In the genomic region with DNA sequence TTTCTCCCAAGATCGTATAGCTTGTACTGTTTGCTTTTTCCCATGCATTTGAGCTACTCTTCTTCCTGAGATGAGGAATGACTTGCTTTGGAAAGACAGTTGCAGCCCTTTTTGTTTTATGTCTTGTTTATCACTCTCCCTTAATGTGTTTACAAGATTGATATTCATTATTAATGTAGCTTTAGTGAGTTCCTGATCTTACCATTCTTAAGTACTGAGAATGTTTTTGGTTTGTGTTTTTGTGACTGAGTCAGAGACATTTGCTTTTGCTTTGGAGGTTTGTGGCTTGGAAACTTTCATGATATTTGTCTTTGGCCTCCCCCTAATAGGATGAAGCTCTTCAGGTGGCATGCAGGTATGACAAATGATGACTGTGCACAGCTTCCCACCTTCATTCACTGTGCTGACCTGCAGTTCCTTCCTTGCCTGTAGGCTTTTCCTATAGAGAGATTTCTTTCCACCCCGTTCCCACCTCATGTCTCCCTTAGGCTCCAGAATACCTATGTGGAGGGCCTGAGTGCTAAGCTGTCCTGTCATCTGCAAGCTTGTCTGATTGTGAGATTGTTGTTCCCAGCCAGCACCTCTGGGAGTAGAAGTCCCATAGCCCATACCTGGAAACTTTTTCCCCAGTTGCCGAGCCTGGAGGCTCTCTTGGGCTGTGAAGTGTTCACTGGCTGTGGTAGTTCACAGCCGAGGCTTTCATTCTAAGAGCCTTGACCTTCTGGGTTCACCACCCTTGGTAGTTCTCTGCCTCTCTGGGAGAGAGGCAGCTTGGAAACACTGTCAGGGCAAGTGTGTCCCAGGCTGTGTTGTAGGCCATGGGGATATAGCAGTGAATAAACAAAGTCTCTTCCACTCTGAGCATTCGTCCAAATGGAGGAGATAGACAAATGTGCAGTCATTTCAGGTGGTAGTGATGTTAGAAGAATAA, we compare ENCODE assay signal across 1 cellular context.
TF ChIP-seq lines count a peak whose summit lies in the region.

No MANE protein-coding gene starts in this region.

TF ChIP-seq in A549, 52 proteins besides CTCF, POLR2A, EP300 and RAD21 (continued from another document):
- TF ChIP-seq, protein P1, sequence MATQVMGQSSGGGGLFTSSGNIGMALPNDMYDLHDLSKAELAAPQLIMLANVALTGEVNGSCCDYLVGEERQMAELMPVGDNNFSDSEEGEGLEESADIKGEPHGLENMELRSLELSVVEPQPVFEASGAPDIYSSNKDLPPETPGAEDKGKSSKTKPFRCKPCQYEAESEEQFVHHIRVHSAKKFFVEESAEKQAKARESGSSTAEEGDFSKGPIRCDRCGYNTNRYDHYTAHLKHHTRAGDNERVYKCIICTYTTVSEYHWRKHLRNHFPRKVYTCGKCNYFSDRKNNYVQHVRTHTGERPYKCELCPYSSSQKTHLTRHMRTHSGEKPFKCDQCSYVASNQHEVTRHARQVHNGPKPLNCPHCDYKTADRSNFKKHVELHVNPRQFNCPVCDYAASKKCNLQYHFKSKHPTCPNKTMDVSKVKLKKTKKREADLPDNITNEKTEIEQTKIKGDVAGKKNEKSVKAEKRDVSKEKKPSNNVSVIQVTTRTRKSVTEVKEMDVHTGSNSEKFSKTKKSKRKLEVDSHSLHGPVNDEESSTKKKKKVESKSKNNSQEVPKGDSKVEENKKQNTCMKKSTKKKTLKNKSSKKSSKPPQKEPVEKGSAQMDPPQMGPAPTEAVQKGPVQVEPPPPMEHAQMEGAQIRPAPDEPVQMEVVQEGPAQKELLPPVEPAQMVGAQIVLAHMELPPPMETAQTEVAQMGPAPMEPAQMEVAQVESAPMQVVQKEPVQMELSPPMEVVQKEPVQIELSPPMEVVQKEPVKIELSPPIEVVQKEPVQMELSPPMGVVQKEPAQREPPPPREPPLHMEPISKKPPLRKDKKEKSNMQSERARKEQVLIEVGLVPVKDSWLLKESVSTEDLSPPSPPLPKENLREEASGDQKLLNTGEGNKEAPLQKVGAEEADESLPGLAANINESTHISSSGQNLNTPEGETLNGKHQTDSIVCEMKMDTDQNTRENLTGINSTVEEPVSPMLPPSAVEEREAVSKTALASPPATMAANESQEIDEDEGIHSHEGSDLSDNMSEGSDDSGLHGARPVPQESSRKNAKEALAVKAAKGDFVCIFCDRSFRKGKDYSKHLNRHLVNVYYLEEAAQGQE (IDR thresholded peaks at IDR 0.05), result no peak
- TF ChIP-seq TP53 (CRISPR knock-in tag; IDR thresholded peaks at IDR 0.05) (no peak), MAFK (IDR thresholded peaks at IDR 0.05; ENCODE audit: partially characterized antibody) (no peak)
